Comparison of ENCODE assay signal across 18 cellular contexts in genomic region chr3:167084566-167084965, GRCh38.
"Had no signal": no experiment of that assay in that cellular context is flagged by ENCODE, and none has a peak within 500 bp of the region (broad histone marks: within the 10 kb centered on the region; RNA-seq: fewer than 3 reads in every experiment).

No MANE protein-coding gene starts in this region.

- H3K4me1 Mint-ChIP-seq: central memory CD8-positive, alpha-beta T cell; natural killer cell; WTC11 had no signal

- H3K36me3 Mint-ChIP-seq: natural killer cell, WTC11 had no signal

- H3K27me3 Mint-ChIP-seq: central memory CD8-positive, alpha-beta T cell had no signal

- H3K27ac ChIP-seq: epithelial cell of prostate, thyroid gland, uterus had no signal

- H3K4me3 Mint-ChIP-seq: activated CD8-positive, alpha-beta T cell treated with anti-CD3 and anti-CD28 coated beads, Interleukin-2, amount 10 ng/mL, durations not matched to agents 7 days and 5 days; activated T-helper 1 cell treated with anti-CD3 and anti-CD28 coated beads, Interleukin-12 subunit alpha, Interleukin-12 subunit beta, Interleukin-2, Interleukin-4 antibody, amounts not matched to agents 30 ng/mL and 10 ng/mL and 1 ng/mL, durations not matched to agents 14 hours and 24 hours and 36 hours; central memory CD8-positive, alpha-beta T cell; natural killer cell; WTC11 had no signal

- H3K4me1 ChIP-seq: thyroid gland, uterus had no signal

- H3K36me3 ChIP-seq: thyroid gland, uterus had no signal

- H3K9me3 Mint-ChIP-seq: activated T-helper 1 cell treated with anti-CD3 and anti-CD28 coated beads, Interleukin-12 subunit alpha, Interleukin-12 subunit beta, Interleukin-2, Interleukin-4 antibody, amounts not matched to agents 30 ng/mL and 10 ng/mL and 1 ng/mL, durations not matched to agents 14 hours and 24 hours and 36 hours; WTC11 had no signal

- H3K27me3 ChIP-seq: thyroid gland, uterus had no signal

- DNase-seq: activated CD4-positive, alpha-beta T cell treated with anti-CD3 and anti-CD28 coated beads for 48 hours; activated CD8-positive, alpha-beta memory T cell treated with anti-CD3 and anti-CD28 coated beads, Interleukin-2, amount 50 U/mL, for 48 hours; activated CD8-positive, alpha-beta T cell treated with anti-CD3 and anti-CD28 coated beads, Interleukin-2, amount 10 ng/mL, durations not matched to agents 7 days and 5 days; activated naive CD4-positive, alpha-beta T cell; cortex of kidney; effector memory CD4-positive, alpha-beta T cell; hypothalamus; kidney glomerular epithelial cell; mammary epithelial cell; natural killer cell; T-helper 9 cell; thyroid gland; uterus had no signal

- H3K9me3 ChIP-seq: thyroid gland, uterus had no signal

- H3K4me3 ChIP-seq: smooth muscle cell, thyroid gland, uterus had no signal

- H3K27ac Mint-ChIP-seq: activated CD8-positive, alpha-beta T cell treated with anti-CD3 and anti-CD28 coated beads, Interleukin-2, amount 10 ng/mL, durations not matched to agents 7 days and 5 days; activated T-helper 1 cell treated with anti-CD3 and anti-CD28 coated beads, Interleukin-12 subunit alpha, Interleukin-12 subunit beta, Interleukin-2, Interleukin-4 antibody, amounts not matched to agents 30 ng/mL and 10 ng/mL and 1 ng/mL, durations not matched to agents 14 hours and 24 hours and 36 hours; natural killer cell; WTC11 had no signal
